15 cellular contexts compared by ENCODE assay signal in genomic region chr13:113023694-113024430, GRCh38. TPM values are rescaled to one million over a fixed set of nuclear protein-coding genes. Genes with fewer than 3 reads are reported as not detected.
DNase-seq lines count a peak whose midpoint lies in the region; ATAC-seq and TF ChIP-seq lines count a peak whose summit lies in the region.
"Had no signal": no experiment of that assay in that cellular context is flagged by ENCODE, and none has a peak within 500 bp of the region (broad histone marks: within the 10 kb centered on the region; RNA-seq: fewer than 3 reads in every experiment).

No MANE protein-coding gene starts in this region.

- H3K4me1 ChIP-seq in heart right ventricle (peaks cover 3 to 39% (median 18%) of the 10 kb centered on the region in 9 donors), right atrium auricular region (peaks cover 0 to 19% of the 10 kb centered on the region in 2 donors), hepatocyte (ENCODE audit: insufficient read depth) (peaks cover 17% of the 10 kb centered on the region), mesodermal cell (ENCODE audit: control insufficient read depth, insufficient read depth, low read length, poor library complexity, severe bottlenecking) (peaks cover 17% of the 10 kb centered on the region), mucosa of descending colon (ENCODE audit: low read depth) (no peaks in the 10 kb centered on the region)

- no peak overlapping the region for H2AFZ ChIP-seq in hepatocyte

- no peaks in the 10 kb centered on the region for H4K20me1 ChIP-seq in hepatocyte (ENCODE audit: insufficient read depth, poor library complexity, severe bottlenecking)

- H3K27ac ChIP-seq in heart right ventricle: peak overlapping the region in 6 of 10 donors; percentile 12 to 78 (median 56)
- peak overlapping the region in 1 of 2 donors; percentile 41 for H3K27ac ChIP-seq in right atrium auricular region
- no peak overlapping the region for H3K27ac ChIP-seq in hepatocyte
- peak overlapping the region; percentile 94 for H3K27ac ChIP-seq in mesodermal cell (ENCODE audit: low read depth, low read length, severe bottlenecking)
- H3K27ac ChIP-seq: 22Rv1; BLaER1 treated with 17β-estradiol and CSF1 and Interleukin-3, amounts not matched to agents 10 nM and 100 nM had no signal

- H3K9me2 ChIP-seq in hepatocyte (replicated peaks; ENCODE audit: insufficient read depth): no peaks in the 10 kb centered on the region

- intact Hi-C loops in heart right ventricle (cut with DNase I): loop anchor here in 1 of 10 donors (1.0 kb wide), 1 partner anchor 65 kb away; no protein-coding TSS in a partner anchor
- intact Hi-C loops in mucosa of descending colon (cut with DNase I, micrococcal nuclease): no loop called here

- no peaks in the 10 kb centered on the region for H3K9me3 ChIP-seq in heart right ventricle
- no peaks in the 10 kb centered on the region for H3K9me3 ChIP-seq in right atrium auricular region
- no peaks in the 10 kb centered on the region for H3K9me3 ChIP-seq in hepatocyte (ENCODE audit: low read depth)
- H3K9me3 ChIP-seq in mesodermal cell (ENCODE audit: control insufficient read depth, low read length): peaks cover 6% of the 10 kb centered on the region
- no peaks in the 10 kb centered on the region for H3K9me3 ChIP-seq in mucosa of descending colon

- TF ChIP-seq CTCF in heart right ventricle (IDR thresholded peaks at IDR 0.05): no peak
- TF ChIP-seq CTCF in right atrium auricular region (IDR thresholded peaks at IDR 0.05): no peak
- TF ChIP-seq CTCF in hepatocyte (IDR thresholded peaks at IDR 0.05; ENCODE audit: poor library complexity): no peak
- TF ChIP-seq CTCF in mucosa of descending colon (IDR thresholded peaks at IDR 0.05): no peak

- ATAC-seq in heart right ventricle: no peak
- ATAC-seq in mucosa of descending colon: no peak
- no peak for ATAC-seq in HG02884 (IDR thresholded peaks at IDR 0.05; ENCODE audit: unreplicated experiment)
- ATAC-seq: K562 had no signal

- no peaks in the 10 kb centered on the region for H3K27me3 ChIP-seq in heart right ventricle
- H3K27me3 ChIP-seq in right atrium auricular region: no peaks in the 10 kb centered on the region
- H3K27me3 ChIP-seq in hepatocyte: no peaks in the 10 kb centered on the region

- H3K4me3 ChIP-seq in heart right ventricle: no peak overlapping the region
- H3K4me3 ChIP-seq in right atrium auricular region: no peak overlapping the region
- no peak overlapping the region for H3K4me3 ChIP-seq in hepatocyte
- H3K4me3 ChIP-seq in mesodermal cell (ENCODE audit: extremely low read depth, insufficient read depth, low read length, poor library complexity, severe bottlenecking): no peak overlapping the region
- no peak overlapping the region for H3K4me3 ChIP-seq in mucosa of descending colon
- H3K4me3 ChIP-seq: BLaER1 treated with 17β-estradiol and CSF1 and Interleukin-3, amounts not matched to agents 10 nM and 100 nM; K562 had no signal

- H3K4me2 ChIP-seq in hepatocyte: peak overlapping the region; percentile 36
- H3K4me2 ChIP-seq: BLaER1 treated with 17β-estradiol and CSF1 and Interleukin-3, amounts not matched to agents 10 nM and 100 nM had no signal

- WGBS in heart right ventricle, 2 donors: 82 to 87% methylated on average over 16 of the region's 16 CpGs
- WGBS in hepatocyte (ENCODE audit: low lambda C conversion rate, missing lambda C conversion rate): 88% methylated on average over 16 of the region's 16 CpGs
- WGBS in mesodermal cell (ENCODE audit: insufficient coverage in 2 of 2), 2 experiments: 74 to 81% methylated on average over 12 to 13 of the region's 16 CpGs

- no peaks in the 10 kb centered on the region for H3K79me2 ChIP-seq in hepatocyte

- H3K36me3 ChIP-seq in heart right ventricle (peaks cover 0 to 33% (median 0%) of the 10 kb centered on the region in 9 donors), right atrium auricular region (no peaks in the 10 kb centered on the region), hepatocyte (replicated peaks; ENCODE audit: insufficient read depth, low read depth) (no peaks in the 10 kb centered on the region), mesodermal cell (ENCODE audit: control insufficient read depth, insufficient read depth, low read length) (no peaks in the 10 kb centered on the region), mucosa of descending colon (ENCODE audit: low read depth) (no peaks in the 10 kb centered on the region)
- H3K36me3 ChIP-seq: BLaER1 treated with 17β-estradiol and CSF1 and Interleukin-3, amounts not matched to agents 10 nM and 100 nM had no signal

- peak in 1 of 2 donors; percentile 9 for DNase-seq in heart right ventricle
- DNase-seq in right atrium auricular region (ENCODE audit: low spot score): no peak
- DNase-seq in hepatocyte (ENCODE audit: low spot score): no peak
- no peak for DNase-seq in mucosa of descending colon
- no peak for DNase-seq in LoVo (ENCODE audit: low spot score)
- DNase-seq in activated CD4-positive, alpha-beta T cell treated with anti-CD3 and anti-CD28 coated beads for 48 hours: no peak
- DNase-seq: NCI-H1694 treated with DMSO at 0.1 percent for 48 hours, NCI-H446 treated with DMSO at 0.1 percent for 48 hours, NCI-H748 treated with DMSO at 0.1 percent for 48 hours, SHP77 treated with DMSO at 0.1 percent for 48 hours had no signal

RNA-seq across cellular contexts. Expression of gene MCF2L, which starts 54.8 kb away (rescaled TPM):
- 10 to 100 TPM; 29.6 to 99.8 (median 45.3) TPM for total RNA-seq in heart right ventricle
- 10 to 100 TPM; 38.6 to 94.1 TPM for polyA plus RNA-seq in heart right ventricle
- total RNA-seq in right atrium auricular region: 10 to 100 TPM; 17.1 to 21.6 TPM
- total RNA-seq in hepatocyte: 16.7 and 22.4 TPM in 2 replicates
- polyA plus RNA-seq in hepatocyte: 11.1 and 13.5 TPM in 2 replicates
- 6.9 TPM for polyA plus RNA-seq in mesodermal cell (2013, experiment 1 of 2)
- polyA plus RNA-seq in mesodermal cell (2013, experiment 2 of 2): 5.9 TPM
- 100 to 1,000 TPM in 1 of 3 donors, 10 to 100 TPM in 2; 53.9 to 109 (median 95.4) TPM for total RNA-seq in mucosa of descending colon
